ENCODE assay signal across 19 cellular contexts in the genomic region with DNA sequence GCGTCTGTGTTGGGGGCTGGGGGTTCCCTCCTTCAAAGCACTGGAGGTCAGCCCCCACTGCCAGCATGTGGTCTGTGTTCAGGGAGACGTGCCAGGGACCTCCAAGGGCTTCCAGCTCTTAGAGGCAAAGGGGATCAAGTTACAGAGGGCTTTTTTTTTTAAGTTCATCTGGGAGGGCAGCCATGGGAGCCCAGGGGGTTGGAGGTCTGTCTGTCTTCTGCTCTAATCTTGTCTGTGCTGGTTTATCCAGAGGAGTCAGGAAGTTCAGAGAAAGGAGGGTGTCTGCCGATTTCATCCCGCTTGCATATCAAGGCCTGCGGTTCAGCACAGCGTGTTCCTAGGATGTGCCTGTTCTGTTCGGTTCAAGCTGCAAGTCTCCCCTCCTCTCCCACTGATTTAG.
DNase-seq lines count a peak whose midpoint lies in the region; ATAC-seq and TF ChIP-seq lines count a peak whose summit lies in the region.
"Had no signal": no experiment of that assay in that cellular context is flagged by ENCODE, and none has a peak within 500 bp of the region (broad histone marks: within the 10 kb centered on the region; RNA-seq: fewer than 3 reads in every experiment).

No MANE protein-coding gene starts in this region.

- intact Hi-C loops in mammary epithelial cell (cut with micrococcal nuclease), result no loop called here

- H3K4me1 ChIP-seq in hepatocyte (ENCODE audit: insufficient read depth), result peaks cover 35% of the 10 kb centered on the region
- H3K4me1 ChIP-seq in neuronal stem cell (ENCODE audit: control insufficient read depth in 2 of 2, insufficient read depth in 1 of 2, low read depth in 1 of 2, low read length in 2 of 2), result peaks cover 19 to 32% of the 10 kb centered on the region in 2 donors
- no peaks in the 10 kb centered on the region for H3K4me1 ChIP-seq in mammary epithelial cell (ENCODE audit: insufficient read depth, low read length)

- no peak overlapping the region for H3K14ac ChIP-seq in neuronal stem cell (ENCODE audit: low read length)

- H3K9ac ChIP-seq in neuronal stem cell (ENCODE audit: low read depth, low read length, poor library complexity), result no peak overlapping the region
- H3K9ac ChIP-seq in mammary epithelial cell (ENCODE audit: insufficient read depth, low read length), result no peak overlapping the region
- H3K9ac ChIP-seq: KMS-11 had no signal

- H3K4me3 ChIP-seq in hepatocyte, result no peak overlapping the region
- peak overlapping the region in 1 of 2 donors; percentile 30 for H3K4me3 ChIP-seq in neuronal stem cell (ENCODE audit: low read length in 2 of 2)
- no peak overlapping the region for H3K4me3 ChIP-seq in mammary epithelial cell (replicated peaks in 1 of 3; ENCODE audit: insufficient read depth in 1 of 3, low read depth in 2 of 3, low read length in 3 of 3)
- H3K4me3 ChIP-seq: esophagus squamous epithelium had no signal

- DNase-seq in ELF-1 (ENCODE audit: low read depth, low spot score) (peak; percentile 90), NCI-H82 (lab: John Stamatoyannopoulos, UW) (peak; percentile 92), hepatocyte (ENCODE audit: low spot score) (peak; percentile 52), neuronal stem cell (ENCODE audit: low spot score) (no peak), SW 1271 (lab: John Stamatoyannopoulos, UW) (no peak), mammary epithelial cell (no peak), NCI-H226 (no peak)
- DNase-seq: activated CD4-positive, alpha-beta T cell treated with anti-CD3 and anti-CD28 coated beads, Interleukin-2, amount 50 U/mL, for 48 hours; activated gamma-delta T cell; central memory CD4-positive, alpha-beta T cell; DMS 273 treated with DMSO at 0.1 percent for 48 hours; effector CD4-positive, alpha-beta T cell; esophagus squamous epithelium; naive B cell; OCI-M1; small intestine; T-helper 17 cell had no signal

- H4K20me1 ChIP-seq in hepatocyte (ENCODE audit: insufficient read depth, poor library complexity, severe bottlenecking), result no peaks in the 10 kb centered on the region
- no peaks in the 10 kb centered on the region for H4K20me1 ChIP-seq in mammary epithelial cell (ENCODE audit: insufficient read depth, low read length)

- H3K4ac ChIP-seq in neuronal stem cell (ENCODE audit: low read length), result no peak overlapping the region

- H2BK15ac ChIP-seq in neuronal stem cell (ENCODE audit: low read length), result no peak overlapping the region

- H3K23ac ChIP-seq in neuronal stem cell (ENCODE audit: low read depth, low read length, poor library complexity), result no peak overlapping the region

- H2AFZ ChIP-seq in hepatocyte (no peak overlapping the region), neuronal stem cell (ENCODE audit: low read length) (peak overlapping the region; percentile 45), mammary epithelial cell (ENCODE audit: low read depth, low read length) (no peak overlapping the region)

- no peaks in the 10 kb centered on the region for H3K36me3 ChIP-seq in hepatocyte (replicated peaks; ENCODE audit: insufficient read depth, low read depth)
- H3K36me3 ChIP-seq in neuronal stem cell (replicated peaks in 1 of 2; ENCODE audit: control insufficient read depth in 2 of 2, insufficient read depth in 2 of 2, low read length in 2 of 2), result no peaks in the 10 kb centered on the region
- H3K36me3 ChIP-seq in mammary epithelial cell (ENCODE audit: insufficient read depth, low read length), result no peaks in the 10 kb centered on the region
- H3K36me3 ChIP-seq: esophagus squamous epithelium had no signal

- no peaks in the 10 kb centered on the region for H3K9me3 ChIP-seq in hepatocyte (ENCODE audit: low read depth)
- peaks cover 0 to 6% of the 10 kb centered on the region in 2 donors for H3K9me3 ChIP-seq in neuronal stem cell (replicated peaks in 1 of 2; ENCODE audit: control insufficient read depth in 2 of 2, insufficient read depth in 1 of 2, low read depth in 1 of 2, low read length in 2 of 2)
- H3K9me3 ChIP-seq in mammary epithelial cell (replicated peaks; ENCODE audit: insufficient read depth, low read length), result peaks cover 16% of the 10 kb centered on the region
- H3K9me3 ChIP-seq: esophagus squamous epithelium had no signal

- in situ Hi-C loops in mammary epithelial cell (cut with MboI; ENCODE audit: low sequenced_read_pairs in 2 of 2), result no loop called here

- H2BK5ac ChIP-seq in neuronal stem cell (ENCODE audit: low read length), result no peak overlapping the region

- no peak overlapping the region for H4K8ac ChIP-seq in neuronal stem cell (ENCODE audit: low read depth, low read length)

- H3K27ac ChIP-seq in hepatocyte, result peak overlapping the region; percentile 74
- H3K27ac ChIP-seq in neuronal stem cell (replicated peaks; ENCODE audit: low read length), result no peak overlapping the region
- H3K27ac ChIP-seq in mammary epithelial cell (ENCODE audit: insufficient read depth, low read depth, low read length), result no peak overlapping the region
- H3K27ac ChIP-seq: KMS-11 had no signal

- ATAC-seq in HG03135 (IDR thresholded peaks at IDR 0.05; ENCODE audit: unreplicated experiment), result no peak
- ATAC-seq: T-helper 17 cell had no signal

- peak overlapping the region; percentile 69 for H3K4me2 ChIP-seq in hepatocyte
- H3K4me2 ChIP-seq in neuronal stem cell (ENCODE audit: insufficient read depth, low read length, poor library complexity, severe bottlenecking), result no peak overlapping the region
- H3K4me2 ChIP-seq in mammary epithelial cell (ENCODE audit: insufficient read depth, low read depth, low read length), result no peak overlapping the region
- H3K4me2 ChIP-seq: KMS-11 had no signal

- CTCF ChIA-PET in mammary epithelial cell (lab: Charles Lee; ENCODE audit: low non-redundant PET), result no interaction called here

- TF ChIP-seq CTCF in hepatocyte (IDR thresholded peaks at IDR 0.05; ENCODE audit: poor library complexity), result no peak
- TF ChIP-seq CTCF in mammary epithelial cell (conservative IDR thresholded peaks at IDR 0.05 in 1 of 2, IDR thresholded peaks at IDR 0.05 in 1 of 2; ENCODE audit: extremely low read depth in 1 of 2, insufficient read depth in 1 of 2, low read depth in 1 of 2, low read length in 2 of 2), result no peak

- H3K79me2 ChIP-seq in hepatocyte, result no peaks in the 10 kb centered on the region
- no peaks in the 10 kb centered on the region for H3K79me2 ChIP-seq in mammary epithelial cell (ENCODE audit: insufficient read depth, low read length)

- no peaks in the 10 kb centered on the region for H3K9me2 ChIP-seq in hepatocyte (replicated peaks; ENCODE audit: insufficient read depth)

- peak overlapping the region; percentile 40 for H3K18ac ChIP-seq in neuronal stem cell (ENCODE audit: low read length)

- no peak overlapping the region for H2BK120ac ChIP-seq in neuronal stem cell (ENCODE audit: low read depth, low read length)

- BruUV-seq in mammary epithelial cell (replicated peaks; lab: Mats Ljungman, UMichigan), result no TSS peak

- H2BK12ac ChIP-seq in neuronal stem cell (ENCODE audit: low read length), result no peak overlapping the region

- no peaks in the 10 kb centered on the region for H3K27me3 ChIP-seq in hepatocyte
- no peaks in the 10 kb centered on the region for H3K27me3 ChIP-seq in neuronal stem cell (ENCODE audit: control insufficient read depth in 3 of 3, insufficient read depth in 3 of 3, low read depth in 1 of 3, low read length in 3 of 3)
- no peaks in the 10 kb centered on the region for H3K27me3 ChIP-seq in mammary epithelial cell (ENCODE audit: insufficient read depth, low read length)
- H3K27me3 ChIP-seq: esophagus squamous epithelium had no signal

- H4K91ac ChIP-seq in neuronal stem cell (ENCODE audit: low read depth, low read length, poor library complexity), result no peak overlapping the region

- dilution Hi-C loops in mammary epithelial cell (cut with HindIII; ENCODE audit: low sequenced_read_pairs), result no loop called here

- no peaks in the 10 kb centered on the region for H3K79me1 ChIP-seq in neuronal stem cell (ENCODE audit: low read depth, low read length)

- H2AK5ac ChIP-seq in neuronal stem cell (ENCODE audit: low read depth, low read length), result no peak overlapping the region

- 9% methylated on average over 7 of the region's 7 CpGs for WGBS in hepatocyte (ENCODE audit: low lambda C conversion rate, missing lambda C conversion rate)
- WGBS in neuronal stem cell (ENCODE audit: extremely low coverage in 2 of 2, insufficient read length in 2 of 2, insufficient replicate concordance in 1 of 2), 2 donors, result no CpG with 5 or more reads among the region's 7 CpGs
- WGBS in mammary epithelial cell (ENCODE audit: low coverage, missing lambda C conversion rate), result 0% methylated on average over 3 of the region's 7 CpGs

Comparison
In these comparisons a context has a peak if more than half of its experiments do, and no peak if none do; other contexts are left out.
1. DNase-seq: peak in ELF-1 (single experiment), NCI-H82 (single experiment) and hepatocyte (single experiment); none in neuronal stem cell (single experiment), SW 1271 (0 of 2), mammary epithelial cell (single experiment) and NCI-H226 (single experiment).